19 cellular contexts compared by ENCODE assay signal in the genomic region with DNA sequence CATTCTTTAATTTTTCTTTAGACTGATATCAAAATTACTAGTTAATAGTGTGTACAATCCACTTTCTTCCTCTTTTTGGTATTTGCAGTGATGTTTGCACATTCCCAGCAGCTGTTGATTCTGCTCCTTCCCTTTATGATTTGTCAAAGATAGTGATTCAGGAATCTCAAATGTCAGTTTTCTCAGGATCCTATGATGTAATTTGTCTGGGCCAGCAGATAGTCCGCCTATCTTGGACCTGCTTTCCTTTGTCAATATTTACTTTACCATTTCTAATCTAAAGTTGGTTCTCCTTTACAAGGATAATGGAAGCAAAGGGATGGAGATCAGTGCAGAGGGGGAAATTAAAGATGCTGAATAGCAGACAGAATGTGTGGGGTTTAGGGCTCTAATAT.
A peak's percentile ranks its signal among the peaks of the same experiment; 100 is the strongest.
DNase-seq lines count a peak whose midpoint lies in the region; ATAC-seq and TF ChIP-seq lines count a peak whose summit lies in the region.
"Had no signal": no experiment of that assay in that cellular context is flagged by ENCODE, and none has a peak within 500 bp of the region (broad histone marks: within the 10 kb centered on the region; RNA-seq: fewer than 3 reads in every experiment).

No MANE protein-coding gene starts in this region.

- no peaks in the 10 kb centered on the region for H3K36me3 ChIP-seq in right lobe of liver
- H3K36me3 ChIP-seq: BE2C, esophagus squamous epithelium, transverse colon had no signal

- no peaks in the 10 kb centered on the region for H3K27me3 ChIP-seq in right lobe of liver
- H3K27me3 ChIP-seq: BE2C, esophagus squamous epithelium, transverse colon had no signal

- H3K4me3 ChIP-seq in choroid plexus epithelial cell (ENCODE audit: low read depth, low read length) (no peak overlapping the region), right lobe of liver (no peak overlapping the region)
- H3K4me3 ChIP-seq: esophagus squamous epithelium, transverse colon had no signal

- intact Hi-C loops in right lobe of liver (cut with DNase I), result no loop called here

- H3K27ac ChIP-seq in right lobe of liver, result no peak overlapping the region
- H3K27ac ChIP-seq: esophagus squamous epithelium, transverse colon had no signal

- 0% methylated on average over 1 of the region's 1 CpG for WGBS in right lobe of liver (ENCODE audit: insufficient coverage, low coverage, low lambda C conversion rate, missing lambda C conversion rate)

- no peak for TF ChIP-seq POLR2A in right lobe of liver (IDR thresholded peaks at IDR 0.05)

- DNase-seq in NCI-H1092 treated with DMSO at 0.1 percent for 48 hours (lab: John Stamatoyannopoulos, UW), result peak; percentile 14
- no peak for DNase-seq in NCI-H1092 (lab: John Stamatoyannopoulos, UW)
- peak; percentile 33 for DNase-seq in NCI-H226
- DNase-seq in choroid plexus epithelial cell (ENCODE audit: low read depth), result peak; percentile 14
- no peak for DNase-seq in right lobe of liver
- no peak for DNase-seq in stimulated activated CD4-positive, alpha-beta T cell treated with anti-CD3 and anti-CD28 coated beads, Interleukin-12 subunit alpha, Interleukin-12 subunit beta, amount 100 ng/mL, for 4 hours
- no peak for DNase-seq in stimulated activated CD4-positive, alpha-beta T cell treated with anti-CD3 and anti-CD28 coated beads, Interleukin-4, amount 100 ng/mL, for 4 hours
- DNase-seq: activated CD4-positive, alpha-beta T cell treated with anti-CD3 and anti-CD28 coated beads for 4 hours; BE2C; effector memory CD4-positive, alpha-beta T cell; esophagus squamous epithelium; H9; KG1; mesenchymal stem cell; MV-4-11; OCI-M1; T-cell; transverse colon had no signal

- ATAC-seq in right lobe of liver (peak in 3 of 4 donors; percentile 46 to 51 (median 46)), GM21786 (IDR thresholded peaks at IDR 0.05; ENCODE audit: unreplicated experiment) (no peak)
- ATAC-seq: T-cell had no signal

- no peak for TF ChIP-seq CTCF in choroid plexus epithelial cell (conservative IDR thresholded peaks at IDR 0.05; ENCODE audit: low read depth, low read length)
- no peak for TF ChIP-seq CTCF in right lobe of liver (IDR thresholded peaks at IDR 0.05)

- no peaks in the 10 kb centered on the region for H3K9me3 ChIP-seq in right lobe of liver
- H3K9me3 ChIP-seq: BE2C, esophagus squamous epithelium, transverse colon had no signal

- peaks cover 0 to 16% (median 7%) of the 10 kb centered on the region in 4 donors for H3K4me1 ChIP-seq in right lobe of liver

Comparison
In these comparisons a context has a peak if more than half of its experiments do, and no peak if none do; other contexts are left out.
1. DNase-seq: peak in NCI-H1092 treated with DMSO at 0.1 percent for 48 hours (single experiment), NCI-H226 (single experiment) and choroid plexus epithelial cell (single experiment); none in NCI-H1092 (single experiment), right lobe of liver (0 of 3), stimulated activated CD4-positive, alpha-beta T cell treated with anti-CD3 and anti-CD28 coated beads, Interleukin-12 subunit alpha, Interleukin-12 subunit beta, amount 100 ng/mL, for 4 hours (single experiment) and stimulated activated CD4-positive, alpha-beta T cell treated with anti-CD3 and anti-CD28 coated beads, Interleukin-4, amount 100 ng/mL, for 4 hours (0 of 2).